24 cellular contexts compared by ENCODE assay signal in the genomic region with DNA sequence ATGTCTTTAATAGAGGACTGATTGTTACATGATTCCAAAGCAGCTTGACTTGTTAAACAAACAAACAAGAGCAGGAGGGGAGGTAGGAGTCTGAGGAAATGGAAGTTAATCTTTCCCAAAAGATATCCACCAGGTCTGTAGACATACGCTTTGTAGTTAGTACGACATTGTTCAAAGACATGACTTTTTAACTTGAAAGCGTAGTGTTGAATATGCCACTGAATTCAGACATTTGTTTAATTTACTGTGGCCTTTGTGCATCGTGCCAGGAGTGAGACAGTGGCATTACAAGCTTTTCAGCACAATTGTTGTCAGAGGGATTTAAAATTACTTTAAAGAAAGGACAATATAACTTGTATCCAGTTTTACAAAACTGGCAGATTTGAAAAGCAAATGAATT.
"Had no signal": no experiment of that assay in that cellular context is flagged by ENCODE, and none has a peak within 500 bp of the region (broad histone marks: within the 10 kb centered on the region; RNA-seq: fewer than 3 reads in every experiment).

No MANE protein-coding gene starts in this region.

- H3K9me3 Mint-ChIP-seq: activated CD4-positive, alpha-beta T cell treated with anti-CD3 and anti-CD28 coated beads, Interleukin-2, amount 10 ng/mL, durations not matched to agents 7 days and 5 days; activated naive CD4-positive, alpha-beta T cell treated with anti-CD3 and anti-CD28 coated beads, Interleukin-2, amount 50 U/mL, for 24 hours; activated T-helper 1 cell treated with anti-CD3 and anti-CD28 coated beads, Interleukin-12 subunit alpha, Interleukin-12 subunit beta, Interleukin-2, Interleukin-4 antibody, amounts not matched to agents 30 ng/mL and 10 ng/mL and 1 ng/mL, durations not matched to agents 14 hours and 24 hours and 36 hours; brain; neural crest cell had no signal

- H3K9me3 ChIP-seq: esophagus muscularis mucosa, lower lobe of right lung, spleen, transverse colon had no signal

- DNase-seq: activated CD4-positive, alpha-beta T cell treated with anti-CD3 and anti-CD28 coated beads, Interleukin-2, amount 10 ng/mL, durations not matched to agents 7 days and 5 days; activated CD4-positive, CD25-positive, alpha-beta regulatory T cell treated with anti-CD3 and anti-CD28 coated beads, Interleukin-2, amount 50 U/mL, for 72 hours; activated CD8-positive, alpha-beta memory T cell treated with anti-CD3 and anti-CD28 coated beads, Interleukin-2, amount 10 ng/mL, durations not matched to agents 7 days and 5 days; activated CD8-positive, alpha-beta T cell treated with anti-CD3 and anti-CD28 coated beads for 36 hours; activated gamma-delta T cell; activated T-cell treated with anti-CD3 and anti-CD28 coated beads for 4 hours; aorta; dermis blood vessel endothelial cell; effector memory CD4-positive, alpha-beta T cell; islet precursor cell; left colon; lower lobe of right lung; naive thymus-derived CD4-positive, alpha-beta T cell; occipital lobe; spleen; stimulated activated CD4-positive, alpha-beta T cell treated with anti-CD3 and anti-CD28 coated beads, Interleukin-4, amount 100 ng/mL, for 24 hours; stimulated activated naive CD4-positive, alpha-beta T cell treated with Interleukin-2 at 50 U/mL for 16 hours; transverse colon had no signal

- H3K27me3 Mint-ChIP-seq: activated CD4-positive, alpha-beta T cell treated with anti-CD3 and anti-CD28 coated beads, Interleukin-2, amount 10 ng/mL, durations not matched to agents 7 days and 5 days; activated CD8-positive, alpha-beta T cell treated with anti-CD3 and anti-CD28 coated beads for 36 hours; activated naive CD4-positive, alpha-beta T cell treated with anti-CD3 and anti-CD28 coated beads, Interleukin-2, amount 50 U/mL, for 24 hours; brain; progenitor cell of endocrine pancreas had no signal

- H3K27me3 ChIP-seq: esophagus muscularis mucosa, spleen, transverse colon had no signal

- H3K27ac ChIP-seq: esophagus muscularis mucosa, lower lobe of right lung, spleen, transverse colon had no signal

- H3K27ac Mint-ChIP-seq: activated CD4-positive, alpha-beta T cell treated with anti-CD3 and anti-CD28 coated beads, Interleukin-2, amount 10 ng/mL, durations not matched to agents 7 days and 5 days; activated CD8-positive, alpha-beta memory T cell treated with anti-CD3 and anti-CD28 coated beads, Interleukin-2, amount 10 ng/mL, durations not matched to agents 7 days and 5 days; activated CD8-positive, alpha-beta T cell treated with anti-CD3 and anti-CD28 coated beads for 36 hours; activated naive CD4-positive, alpha-beta T cell treated with anti-CD3 and anti-CD28 coated beads, Interleukin-2, amount 50 U/mL, for 24 hours; activated T-helper 1 cell treated with anti-CD3 and anti-CD28 coated beads, Interleukin-12 subunit alpha, Interleukin-12 subunit beta, Interleukin-2, Interleukin-4 antibody, amounts not matched to agents 30 ng/mL and 10 ng/mL and 1 ng/mL, durations not matched to agents 14 hours and 24 hours and 36 hours; naive thymus-derived CD4-positive, alpha-beta T cell; progenitor cell of endocrine pancreas had no signal

- H3K36me3 Mint-ChIP-seq: activated CD8-positive, alpha-beta memory T cell treated with anti-CD3 and anti-CD28 coated beads, Interleukin-2, amount 10 ng/mL, durations not matched to agents 7 days and 5 days had no signal

- H3K4me3 Mint-ChIP-seq: activated CD4-positive, alpha-beta T cell treated with anti-CD3 and anti-CD28 coated beads, Interleukin-2, amount 10 ng/mL, durations not matched to agents 7 days and 5 days; activated CD8-positive, alpha-beta memory T cell treated with anti-CD3 and anti-CD28 coated beads, Interleukin-2, amount 10 ng/mL, durations not matched to agents 7 days and 5 days; activated CD8-positive, alpha-beta T cell treated with anti-CD3 and anti-CD28 coated beads for 36 hours; activated naive CD4-positive, alpha-beta T cell treated with anti-CD3 and anti-CD28 coated beads, Interleukin-2, amount 50 U/mL, for 24 hours; activated T-helper 1 cell treated with anti-CD3 and anti-CD28 coated beads, Interleukin-12 subunit alpha, Interleukin-12 subunit beta, Interleukin-2, Interleukin-4 antibody, amounts not matched to agents 30 ng/mL and 10 ng/mL and 1 ng/mL, durations not matched to agents 14 hours and 24 hours and 36 hours; brain; naive thymus-derived CD4-positive, alpha-beta T cell; neural crest cell had no signal

- H3K36me3 ChIP-seq: spleen, transverse colon had no signal

- H3K4me1 Mint-ChIP-seq: activated CD4-positive, alpha-beta T cell treated with anti-CD3 and anti-CD28 coated beads, Interleukin-2, amount 10 ng/mL, durations not matched to agents 7 days and 5 days; activated CD8-positive, alpha-beta memory T cell treated with anti-CD3 and anti-CD28 coated beads, Interleukin-2, amount 10 ng/mL, durations not matched to agents 7 days and 5 days; activated naive CD4-positive, alpha-beta T cell treated with anti-CD3 and anti-CD28 coated beads, Interleukin-2, amount 50 U/mL, for 24 hours; naive thymus-derived CD4-positive, alpha-beta T cell had no signal

- H3K4me3 ChIP-seq: esophagus muscularis mucosa, lower lobe of right lung, spleen, transverse colon had no signal
